Comparison of ENCODE assay signal across 1 cellular context in genomic region chr2:30903326-30903725, GRCh38.
TF ChIP-seq lines count a peak whose summit lies in the region.

No MANE protein-coding gene starts in this region.

TF ChIP-seq in WTC11, 78 proteins besides CTCF, POLR2A, EP300 and RAD21 (continued from another document):
- no peak for TF ChIP-seq ARID4B (CRISPR knock-in tag; IDR thresholded peaks at IDR 0.05; ENCODE audit: borderline replicate concordance)
